ENCODE assay signal across 7 cellular contexts in the genomic region with DNA sequence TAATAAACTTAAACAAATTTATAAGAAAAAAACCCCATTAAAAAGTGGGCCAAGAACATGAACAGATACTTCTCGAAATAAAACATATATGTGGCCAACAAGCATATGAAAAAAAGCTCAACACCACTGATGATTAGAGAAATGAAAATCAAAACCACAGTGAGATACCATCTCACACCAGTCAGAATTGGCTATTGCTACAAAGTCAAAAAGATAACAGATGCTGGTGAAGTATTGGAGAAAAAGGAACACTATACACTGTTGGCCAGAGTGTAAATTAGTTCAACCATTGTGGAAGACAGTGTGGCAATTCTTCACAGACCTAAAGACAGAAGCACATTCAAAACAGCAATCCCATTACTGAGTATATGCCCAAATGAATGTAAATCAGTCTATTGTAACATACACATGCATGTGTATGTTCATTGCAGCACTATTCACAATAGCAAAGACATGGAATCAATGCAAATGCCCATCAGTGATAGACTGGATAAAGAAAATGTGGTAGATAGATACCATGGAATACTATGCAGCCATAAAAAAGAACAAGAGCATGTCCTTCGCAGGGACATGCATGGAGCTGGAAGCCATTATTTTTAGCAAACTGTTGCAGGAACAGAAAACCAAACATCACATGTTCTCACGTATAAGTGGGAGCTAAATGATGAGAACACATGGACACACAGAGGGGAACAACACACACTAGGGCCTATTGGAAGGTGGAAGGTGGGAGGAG.
A peak's percentile ranks its signal among the peaks of the same experiment; 100 is the strongest.
DNase-seq lines count a peak whose midpoint lies in the region; ATAC-seq, FAIRE-seq and TF ChIP-seq lines count a peak whose summit lies in the region.
"Not testable (repeated sequence)": the region's sequence is repeated elsewhere in the genome, so short reads cannot be mapped to it uniquely, and the experiment has no call there.

No MANE protein-coding gene starts in this region.

- peak overlapping the region; percentile 11 for H3K27ac Mint-ChIP-seq in CD4-positive, alpha-beta T cell
- H3K27ac Mint-ChIP-seq in activated CD4-positive, alpha-beta memory T cell treated with anti-CD3 and anti-CD28 coated beads, Interleukin-2, amount 10 ng/mL, durations not matched to agents 7 days and 5 days = peak overlapping the region; percentile 64
- not testable (repeated sequence) for H3K27ac Mint-ChIP-seq in activated T-helper 17 cell treated with anti-CD3 and anti-CD28 coated beads, Interleukin-2, amount 50 U/mL, for 72 hours
- peak overlapping the region; percentile 30 to 81 for H3K27ac Mint-ChIP-seq in effector memory CD8-positive, alpha-beta T cell

- intact Hi-C loops in CD4-positive, alpha-beta T cell (cut with DNase I, micrococcal nuclease) = loop anchor here in 1 of 2 experiments (5.0 kb wide), 1 partner anchor 34 kb away; no protein-coding TSS in a partner anchor

- not testable (repeated sequence) for TF ChIP-seq CTCF in CD4-positive, alpha-beta T cell (IDR thresholded peaks at IDR 0.05)

- not testable (repeated sequence) for H3K36me3 ChIP-seq in KOPT-K1 (ENCODE audit: insufficient read depth, low read length)

- H3K4me1 Mint-ChIP-seq in CD4-positive, alpha-beta T cell (ENCODE audit: low read depth) = peaks cover 41% of the 10 kb centered on the region
- H3K4me1 Mint-ChIP-seq in activated CD4-positive, alpha-beta memory T cell treated with anti-CD3 and anti-CD28 coated beads, Interleukin-2, amount 10 ng/mL, durations not matched to agents 7 days and 5 days = peaks cover 67% of the 10 kb centered on the region
- H3K4me1 Mint-ChIP-seq in activated T-helper 17 cell treated with anti-CD3 and anti-CD28 coated beads, Interleukin-2, amount 50 U/mL, for 72 hours = peaks cover 33% of the 10 kb centered on the region
- peaks cover 30 to 47% of the 10 kb centered on the region in 2 donors for H3K4me1 Mint-ChIP-seq in effector memory CD8-positive, alpha-beta T cell (ENCODE audit: low read depth in 2 of 2)

- FAIRE-seq in GM12892 (lab: Jason Lieb, UNC) = peak; percentile 60

- not testable (repeated sequence) for H3K27me3 ChIP-seq in CD4-positive, alpha-beta T cell (ENCODE audit: control insufficient read depth, insufficient read depth, low read length)

- H3K27ac ChIP-seq in CD4-positive, alpha-beta T cell (ENCODE audit: low read depth, low read length) = not testable (repeated sequence)
- peak overlapping the region; percentile 96 for H3K27ac ChIP-seq in KOPT-K1 (ENCODE audit: low read depth, low read length, poor library complexity, severe bottlenecking)

- not testable (repeated sequence) for DNase-seq in CD4-positive, alpha-beta T cell; GM12892 (ENCODE audit: insufficient read length); activated CD4-positive, alpha-beta memory T cell treated with anti-CD3 and anti-CD28 coated beads, Interleukin-2, amount 10 ng/mL, durations not matched to agents 7 days and 5 days; effector memory CD8-positive, alpha-beta T cell
- peak; percentile 32 for DNase-seq in RPMI7951 (ENCODE audit: low read depth)

- H3K9me3 Mint-ChIP-seq in CD4-positive, alpha-beta T cell; activated T-helper 17 cell treated with anti-CD3 and anti-CD28 coated beads, Interleukin-2, amount 50 U/mL, for 72 hours; effector memory CD8-positive, alpha-beta T cell: not testable (repeated sequence)
- H3K9me3 Mint-ChIP-seq in activated CD4-positive, alpha-beta memory T cell treated with anti-CD3 and anti-CD28 coated beads, Interleukin-2, amount 10 ng/mL, durations not matched to agents 7 days and 5 days = peaks cover 13% of the 10 kb centered on the region

- CTCF ChIA-PET in CD4-positive, alpha-beta T cell (lab: Charles Lee) = interaction anchor here (1.2 kb wide), 1 partner anchor 12 kb away, joined by 3 read pairs; no protein-coding TSS in a partner anchor
- CTCF ChIA-PET in activated CD4-positive, alpha-beta memory T cell treated with anti-CD3 and anti-CD28 coated beads, Interleukin-2, amount 10 ng/mL, durations not matched to agents 7 days and 5 days (lab: Charles Lee) = interaction anchor here (1.3 kb wide), 1 partner anchor 34 kb away, joined by 3 read pairs; no protein-coding TSS in a partner anchor

- H3K4me3 Mint-ChIP-seq in CD4-positive, alpha-beta T cell; activated CD4-positive, alpha-beta memory T cell treated with anti-CD3 and anti-CD28 coated beads, Interleukin-2, amount 10 ng/mL, durations not matched to agents 7 days and 5 days; activated T-helper 17 cell treated with anti-CD3 and anti-CD28 coated beads, Interleukin-2, amount 50 U/mL, for 72 hours; effector memory CD8-positive, alpha-beta T cell: not testable (repeated sequence)

- not testable (repeated sequence) for H3K27me3 Mint-ChIP-seq in CD4-positive, alpha-beta T cell; activated CD4-positive, alpha-beta memory T cell treated with anti-CD3 and anti-CD28 coated beads, Interleukin-2, amount 10 ng/mL, durations not matched to agents 7 days and 5 days; activated T-helper 17 cell treated with anti-CD3 and anti-CD28 coated beads, Interleukin-2, amount 50 U/mL, for 72 hours; effector memory CD8-positive, alpha-beta T cell

- not testable (repeated sequence) for H3K9me3 ChIP-seq in CD4-positive, alpha-beta T cell (ENCODE audit: control insufficient read depth, low read length); KOPT-K1 (ENCODE audit: insufficient read depth, low read length, poor library complexity, severe bottlenecking)

- ATAC-seq in CD4-positive, alpha-beta T cell (ENCODE audit: poor library complexity); effector memory CD8-positive, alpha-beta T cell (replicated peaks): not testable (repeated sequence)
- peak; percentile 11 for ATAC-seq in activated T-helper 17 cell treated with anti-CD3 and anti-CD28 coated beads, Interleukin-2, amount 50 U/mL, for 72 hours (replicated peaks)

- TF ChIP-seq POLR2A in GM12892 (IDR thresholded peaks at IDR 0.05; ENCODE audit: low read depth, low read length) = not testable (repeated sequence)

- POLR2A ChIA-PET in CD4-positive, alpha-beta T cell (lab: Charles Lee) = interaction anchor here (1.6 kb wide), 1 partner anchor 71 kb away, joined by 4 read pairs; no protein-coding TSS in a partner anchor
- POLR2A ChIA-PET in activated CD4-positive, alpha-beta memory T cell treated with anti-CD3 and anti-CD28 coated beads, Interleukin-2, amount 10 ng/mL, durations not matched to agents 7 days and 5 days (lab: Charles Lee) = interaction anchor here (1.4 to 3.2 kb wide), 5 partner anchors 13 to 41 kb away, joined by 3 to 19 read pairs (median 5); no protein-coding TSS in a partner anchor

- H3K36me3 Mint-ChIP-seq in CD4-positive, alpha-beta T cell (ENCODE audit: low read depth); activated T-helper 17 cell treated with anti-CD3 and anti-CD28 coated beads, Interleukin-2, amount 50 U/mL, for 72 hours (ENCODE audit: low read depth); effector memory CD8-positive, alpha-beta T cell (ENCODE audit: insufficient read depth): not testable (repeated sequence)
- peaks cover 37% of the 10 kb centered on the region for H3K36me3 Mint-ChIP-seq in activated CD4-positive, alpha-beta memory T cell treated with anti-CD3 and anti-CD28 coated beads, Interleukin-2, amount 10 ng/mL, durations not matched to agents 7 days and 5 days (ENCODE audit: low read depth)
